Comparison of ENCODE assay signal across 10 cellular contexts in the genomic region with DNA sequence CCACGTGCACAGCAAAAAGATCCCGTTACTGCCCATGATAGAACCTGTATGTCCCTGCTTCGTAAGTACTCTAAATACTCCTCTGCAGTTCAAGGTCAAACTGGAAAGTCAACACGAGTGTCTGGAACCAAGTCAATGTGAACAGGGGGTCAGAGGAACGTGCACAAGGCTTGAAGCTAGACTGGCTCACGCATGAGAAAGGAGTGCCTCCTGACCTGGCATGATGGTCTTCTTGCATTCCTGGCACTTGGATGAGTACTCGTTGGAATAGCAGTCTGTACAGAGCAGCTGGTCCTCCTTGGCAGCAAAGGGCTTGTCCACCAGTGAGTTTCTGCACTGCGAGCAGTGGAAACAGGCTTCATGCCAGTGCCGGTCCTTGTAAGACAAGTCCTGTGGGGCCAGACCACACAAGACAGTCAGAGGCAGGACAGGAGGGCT. TPM values are rescaled to one million over a fixed set of nuclear protein-coding genes. Genes with fewer than 3 reads are reported as not detected.
DNase-seq lines count a peak whose midpoint lies in the region; ATAC-seq and TF ChIP-seq lines count a peak whose summit lies in the region.
"Had no signal": no experiment of that assay in that cellular context is flagged by ENCODE, and none has a peak within 500 bp of the region (broad histone marks: within the 10 kb centered on the region; RNA-seq: fewer than 3 reads in every experiment).

No MANE protein-coding gene starts in this region.

- no peaks in the 10 kb centered on the region for H3K4me1 ChIP-seq in aorta (ENCODE audit: control insufficient read depth in 1 of 2, insufficient read depth in 2 of 2, low read length in 2 of 2)

- peak; percentile 75 for DNase-seq in Right ventricle myocardium inferior (ENCODE audit: missing footprints)
- DNase-seq in cardiac septum (ENCODE audit: low spot score): no peak
- no peak for DNase-seq in brain microvascular endothelial cell
- DNase-seq in medulla oblongata (ENCODE audit: extremely low spot score): peak; percentile 54
- peak in 1 of 2 donors; percentile 61 for DNase-seq in aorta
- DNase-seq: kidney glomerular epithelial cell had no signal

- H3K27me3 ChIP-seq in brain microvascular endothelial cell (replicated peaks) (no peaks in the 10 kb centered on the region), aorta (ENCODE audit: control insufficient read depth in 1 of 2, insufficient read depth in 2 of 2, low read length in 1 of 2) (no peaks in the 10 kb centered on the region)

- no peaks in the 10 kb centered on the region for H3K9me3 ChIP-seq in aorta (ENCODE audit: control insufficient read depth, low read length)
- H3K9me3 ChIP-seq: thoracic aorta had no signal

- intact Hi-C loops in Right ventricle myocardium inferior (cut with DNase I) (loop anchor here (5.0 kb wide), 1 partner anchor 124 kb away; no protein-coding TSS in a partner anchor), cardiac septum (cut with DNase I) (no loop called here), aorta (cut with DNase I) (no loop called here)

- H3K4me3 ChIP-seq in brain microvascular endothelial cell (ENCODE audit: low read depth, low read length) (no peak overlapping the region), aorta (ENCODE audit: low read length in 2 of 2) (no peak overlapping the region)
- H3K4me3 ChIP-seq: thoracic aorta had no signal

- TF ChIP-seq CTCF in brain microvascular endothelial cell (IDR thresholded peaks at IDR 0.05; ENCODE audit: low read depth, low read length, missing control alignments): no peak

- peak overlapping the region; percentile 80 for H3K27ac ChIP-seq in brain microvascular endothelial cell
- no peak overlapping the region for H3K27ac ChIP-seq in aorta (ENCODE audit: low read depth in 1 of 2, low read length in 2 of 2)

- ATAC-seq in Right ventricle myocardium inferior (peak; percentile 23), aorta (ENCODE audit: low FRiP score) (peak; percentile 21), GM21825 (IDR thresholded peaks at IDR 0.05; ENCODE audit: unreplicated experiment) (no peak), HG02938 (IDR thresholded peaks at IDR 0.05; ENCODE audit: unreplicated experiment) (no peak), HG02981 (IDR thresholded peaks at IDR 0.05; ENCODE audit: unreplicated experiment) (no peak)

- H3K36me3 ChIP-seq in brain microvascular endothelial cell (replicated peaks): peaks cover 97% of the 10 kb centered on the region
- H3K36me3 ChIP-seq in aorta (ENCODE audit: control insufficient read depth in 1 of 2, insufficient read depth in 2 of 2, low read length in 1 of 2): no peaks in the 10 kb centered on the region

- 19% methylated on average over 9 of the region's 9 CpGs for WGBS in aorta, 2 donors

- in situ Hi-C loops in brain microvascular endothelial cell (cut with HindIII; ENCODE audit: low pct_ligation_motif_present, low sequenced_read_pairs): loop anchor here (25.0 kb wide), 1 partner anchor 139 kb away; no protein-coding TSS in a partner anchor

RNA-seq across cellular contexts. Expression of a gene that starts 25.5 kb away (rescaled TPM):
- total RNA-seq in Right ventricle myocardium inferior: 1,619 TPM
- total RNA-seq in cardiac septum: 467 TPM
- total RNA-seq in aorta: 10 to 100 TPM; 60.4 to 70.8 TPM
- 100 to 1,000 TPM in 1 of 2 donors, 10 to 100 TPM in 1; 64.7 to 129 TPM for polyA plus RNA-seq in aorta

RNA-seq across cellular contexts. Expression of a gene that starts 36.0 kb away (rescaled TPM):
- total RNA-seq in Right ventricle myocardium inferior (16.7 TPM), cardiac septum (20.2 TPM), aorta (10 to 100 TPM; 13.4 to 20.8 TPM)
- 10 to 100 TPM; 10.9 to 12.1 TPM for polyA plus RNA-seq in aorta

RNA-seq across cellular contexts. Expression of a gene that starts 43.8 kb away (rescaled TPM):
- 10.3 TPM for total RNA-seq in Right ventricle myocardium inferior
- total RNA-seq in cardiac septum: 9.8 TPM
- total RNA-seq in aorta: 10 to 100 TPM; 17.5 to 21.5 TPM
- 1 to 10 TPM; 5.1 to 7.1 TPM for polyA plus RNA-seq in aorta

Comparison
In these comparisons a context has a peak if more than half of its experiments do, and no peak if none do; other contexts are left out.
1. DNase-seq: peak in Right ventricle myocardium inferior (single experiment) and medulla oblongata (single experiment); none in cardiac septum (single experiment) and brain microvascular endothelial cell (single experiment).
2. ATAC-seq: peak in Right ventricle myocardium inferior (single experiment) and aorta (single experiment); none in GM21825 (single experiment), HG02938 (single experiment) and HG02981 (single experiment).